In the genomic region with DNA sequence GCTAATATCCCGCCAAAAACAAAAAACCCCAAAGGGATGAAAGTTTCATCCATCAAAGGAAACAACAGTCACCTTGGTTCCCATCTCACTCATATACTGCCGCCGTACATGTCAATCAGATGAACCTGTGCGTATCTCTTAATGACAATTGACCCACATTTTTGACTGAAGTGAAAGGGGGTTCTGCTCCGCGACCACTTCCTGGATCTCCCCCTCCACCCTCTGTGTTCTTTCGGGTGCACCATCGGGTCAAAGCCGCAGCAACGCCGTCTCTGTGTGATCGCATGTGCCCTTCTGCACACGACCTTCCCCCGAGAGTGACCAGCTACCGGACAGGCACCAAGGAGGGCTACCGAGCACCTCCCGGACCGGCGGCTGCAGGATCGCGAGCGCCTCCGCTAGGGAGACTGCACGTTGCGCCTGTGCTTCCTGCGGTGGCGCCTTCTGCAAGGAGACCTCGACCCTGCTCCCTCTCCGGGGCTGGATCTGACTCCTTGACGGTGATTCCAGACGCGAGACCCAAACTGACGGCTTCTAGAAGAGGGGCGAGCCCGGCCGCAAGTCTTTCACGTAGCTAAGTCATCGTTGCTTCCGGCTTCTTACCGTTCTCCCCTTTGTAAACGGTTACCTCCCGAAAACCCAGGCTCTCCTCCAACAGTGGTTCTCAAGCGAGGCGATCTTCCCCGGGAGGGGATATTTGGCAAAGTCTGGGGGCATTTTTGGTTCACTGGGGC, we compare ENCODE assay signal across 8 cellular contexts. TPM values are rescaled to one million over a fixed set of nuclear protein-coding genes. Genes with fewer than 3 reads are reported as not detected.
A peak's percentile ranks its signal among the peaks of the same experiment; 100 is the strongest.
DNase-seq lines count a peak whose midpoint lies in the region; TF ChIP-seq lines count a peak whose summit lies in the region.
"Not testable (repeated sequence)": the region's sequence is repeated elsewhere in the genome, so short reads cannot be mapped to it uniquely, and the experiment has no call there.

No MANE protein-coding gene starts in this region.

- not testable (repeated sequence) for H3K9me3 ChIP-seq in HAP-1; HUES48 (ENCODE audit: control insufficient read depth, insufficient read depth, low read length); WERI-Rb-1 (ENCODE audit: severe bottlenecking); breast epithelium; left ventricle myocardium inferior (replicated peaks); neural progenitor cell (ENCODE audit: low read depth); subcutaneous abdominal adipose tissue (ENCODE audit: control insufficient read depth in 5 of 5, low read length in 5 of 5)

- H3K27ac Mint-ChIP-seq in neural progenitor cell = not testable (repeated sequence)

- peak overlapping the region; percentile 75 for H3K4me2 ChIP-seq in neural progenitor cell

- TF ChIP-seq CTCF in GM12864 (IDR thresholded peaks at IDR 0.05; ENCODE audit: low read depth, low read length, missing control alignments); WERI-Rb-1 (IDR thresholded peaks at IDR 0.05; ENCODE audit: low read depth, low read length); breast epithelium (IDR thresholded peaks at IDR 0.05); left ventricle myocardium inferior (IDR thresholded peaks at IDR 0.05; ENCODE audit: borderline replicate concordance); neural progenitor cell (IDR thresholded peaks at IDR 0.05): not testable (repeated sequence)

- intact Hi-C loops in breast epithelium (cut with DNase I; ENCODE audit: low total_unique reads); left ventricle myocardium inferior (cut with micrococcal nuclease): not testable (repeated sequence)

- H3K9ac ChIP-seq in HUES48 (ENCODE audit: low read depth, low read length); neural progenitor cell; subcutaneous abdominal adipose tissue (ENCODE audit: low read length in 5 of 5): not testable (repeated sequence)

- peak overlapping the region; percentile 56 for H3K4me3 ChIP-seq in GM12864 (ENCODE audit: low read depth, low read length)
- peak overlapping the region; percentile 46 for H3K4me3 ChIP-seq in HAP-1
- H3K4me3 ChIP-seq in HUES48 (ENCODE audit: low read depth, low read length) = peak overlapping the region; percentile 66
- peak overlapping the region; percentile 46 for H3K4me3 ChIP-seq in WERI-Rb-1 (ENCODE audit: low read depth, low read length)
- peak overlapping the region; percentile 55 to 65 (median 60) for H3K4me3 ChIP-seq in breast epithelium
- H3K4me3 ChIP-seq in left ventricle myocardium inferior = peak overlapping the region; percentile 66
- H3K4me3 ChIP-seq in neural progenitor cell = peak overlapping the region; percentile 50
- peak overlapping the region in 3 of 5 donors; percentile 50 to 63 (median 54) for H3K4me3 ChIP-seq in subcutaneous abdominal adipose tissue (ENCODE audit: low read depth in 1 of 5, low read length in 5 of 5)

- H3K9me3 Mint-ChIP-seq in neural progenitor cell = not testable (repeated sequence)

- not testable (repeated sequence) for H3K27me3 Mint-ChIP-seq in neural progenitor cell (ENCODE audit: insufficient read depth, low read depth)

- not testable (repeated sequence) for H3K36me3 ChIP-seq in HAP-1 (replicated peaks); HUES48 (ENCODE audit: control insufficient read depth, insufficient read depth, low read length); WERI-Rb-1; breast epithelium; neural progenitor cell; subcutaneous abdominal adipose tissue (ENCODE audit: control insufficient read depth in 5 of 5, insufficient read depth in 5 of 5, low read length in 5 of 5)
- peaks cover 11% of the 10 kb centered on the region for H3K36me3 ChIP-seq in left ventricle myocardium inferior

- in situ Hi-C loops in HAP-1 (cut with MboI; ENCODE audit: low sequenced_read_pairs) = not testable (repeated sequence)

- H3K4me1 ChIP-seq in HAP-1; HUES48 (ENCODE audit: control insufficient read depth, insufficient read depth, low read length); breast epithelium; left ventricle myocardium inferior; neural progenitor cell; subcutaneous abdominal adipose tissue (ENCODE audit: control insufficient read depth in 5 of 5, insufficient read depth in 5 of 5, low read length in 5 of 5): not testable (repeated sequence)

- DNase-seq in GM12864 (ENCODE audit: low read depth); WERI-Rb-1; breast epithelium (ENCODE audit: low spot score in 2 of 2); left ventricle myocardium inferior; neural progenitor cell (ENCODE audit: low spot score): not testable (repeated sequence)
- peak in 1 of 2 experiments; percentile 62 for DNase-seq in HAP-1 (ENCODE audit: low spot score in 2 of 2)

- not testable (repeated sequence) for H3K27ac ChIP-seq in HUES48 (ENCODE audit: low read depth, low read length); WERI-Rb-1; neural progenitor cell; subcutaneous abdominal adipose tissue (ENCODE audit: low read depth, low read length)
- H3K27ac ChIP-seq in breast epithelium (peak overlapping the region in 1 of 2 donors; percentile 19), left ventricle myocardium inferior (replicated peaks) (peak overlapping the region; percentile 80)

- not testable (repeated sequence) for H3F3A ChIP-seq in neural progenitor cell (ENCODE audit: low read depth)

- H3K4me3 Mint-ChIP-seq in neural progenitor cell = peak overlapping the region; percentile 91

- not testable (repeated sequence) for H4K20me1 ChIP-seq in neural progenitor cell (ENCODE audit: low read depth)

- H3K4me1 Mint-ChIP-seq in neural progenitor cell = not testable (repeated sequence)

- not testable (repeated sequence) for TF ChIP-seq POLR2A in breast epithelium (IDR thresholded peaks at IDR 0.05)

- not testable (repeated sequence) for H2AFZ ChIP-seq in neural progenitor cell (replicated peaks)

- H3K36me3 Mint-ChIP-seq in neural progenitor cell = peaks cover 13% of the 10 kb centered on the region

- not testable (repeated sequence) for H3K27me3 ChIP-seq in HAP-1 (ENCODE audit: low read depth); HUES48 (ENCODE audit: control insufficient read depth, insufficient read depth, low read length); WERI-Rb-1 (ENCODE audit: insufficient read depth, low read depth, severe bottlenecking); breast epithelium; left ventricle myocardium inferior (ENCODE audit: low read depth); neural progenitor cell; subcutaneous abdominal adipose tissue (ENCODE audit: control insufficient read depth in 5 of 5, insufficient read depth in 4 of 5, low read length in 5 of 5)

- H3K79me2 ChIP-seq in neural progenitor cell (ENCODE audit: low read depth) = not testable (repeated sequence)

RNA-seq across cellular contexts. Expression of gene RHD, which starts 5.6 kb away (rescaled TPM):
- total RNA-seq in breast epithelium (not detected), left ventricle myocardium inferior (not detected), neural progenitor cell (ENCODE audit: low replicate concordance) (not detected in 2 replicates)

RNA-seq across cellular contexts. Expression of gene RSRP1, which starts 19.5 kb away (rescaled TPM):
- 100 to 1,000 TPM; 155 to 215 (median 164) TPM for total RNA-seq in breast epithelium
- 41.1 TPM for total RNA-seq in left ventricle myocardium inferior
- 102 and 131 TPM in 2 replicates for total RNA-seq in neural progenitor cell (ENCODE audit: low replicate concordance)

RNA-seq across cellular contexts. Expression of gene SYF2, which starts 34.4 kb away (rescaled TPM):
- total RNA-seq in breast epithelium = 10 to 100 TPM; 61.3 to 85.0 (median 83.6) TPM
- total RNA-seq in left ventricle myocardium inferior = 35.1 TPM
- total RNA-seq in neural progenitor cell (ENCODE audit: low replicate concordance) = 62.5 and 114 TPM in 2 replicates
